Comparison of ENCODE assay signal across 1 cellular context in the genomic region with DNA sequence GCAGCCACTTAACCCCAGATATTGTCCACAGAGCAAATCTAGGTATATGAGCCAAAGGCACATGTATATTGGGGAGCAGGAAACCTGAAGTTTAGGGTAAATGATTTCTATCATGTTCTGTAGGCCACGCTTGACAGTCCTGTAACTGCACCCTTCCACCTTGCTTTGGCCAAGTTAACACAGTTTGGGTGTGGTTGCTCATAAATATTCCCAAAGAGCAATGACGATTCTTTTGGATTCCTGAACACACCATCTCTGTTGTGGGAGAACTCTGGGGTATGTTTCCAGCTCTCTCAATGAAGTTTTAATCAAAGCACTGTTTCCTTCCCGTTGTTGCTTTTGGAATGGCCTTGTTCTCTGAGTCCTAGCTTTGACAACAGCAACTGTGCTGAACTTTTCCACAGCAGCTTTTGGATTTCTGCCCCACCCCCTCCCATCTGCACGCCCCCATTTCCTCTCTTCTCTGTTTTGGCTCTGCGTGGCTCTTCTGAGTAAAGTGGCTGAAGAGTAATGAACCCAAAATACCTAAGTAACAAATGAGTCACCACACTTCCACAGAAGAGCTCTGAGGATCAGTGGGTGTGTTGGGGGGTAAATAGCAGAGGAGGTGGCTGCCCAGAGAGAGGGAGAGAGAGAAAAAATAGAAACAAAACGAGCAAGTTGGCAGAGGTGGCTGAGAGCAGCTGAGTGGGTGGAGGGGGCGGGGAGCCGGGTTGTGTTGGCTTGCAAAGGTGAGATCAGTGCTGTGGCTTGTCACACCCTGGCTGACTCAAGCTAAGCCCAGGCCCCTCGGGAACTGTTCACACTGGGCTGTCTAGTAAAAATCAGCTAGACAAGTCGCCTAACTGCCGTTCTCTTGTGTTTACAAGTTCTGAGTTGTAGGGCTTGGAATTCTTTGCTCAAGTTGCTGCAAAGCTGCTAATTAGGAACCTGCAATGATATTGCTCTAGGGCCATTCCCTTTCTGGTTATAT.
TF ChIP-seq lines count a peak whose summit lies in the region.

No MANE protein-coding gene starts in this region.

TF ChIP-seq in K562, 482 proteins besides CTCF, POLR2A, EP300 and RAD21 (continued from another document and continues in another):
- TF ChIP-seq, protein P1, sequence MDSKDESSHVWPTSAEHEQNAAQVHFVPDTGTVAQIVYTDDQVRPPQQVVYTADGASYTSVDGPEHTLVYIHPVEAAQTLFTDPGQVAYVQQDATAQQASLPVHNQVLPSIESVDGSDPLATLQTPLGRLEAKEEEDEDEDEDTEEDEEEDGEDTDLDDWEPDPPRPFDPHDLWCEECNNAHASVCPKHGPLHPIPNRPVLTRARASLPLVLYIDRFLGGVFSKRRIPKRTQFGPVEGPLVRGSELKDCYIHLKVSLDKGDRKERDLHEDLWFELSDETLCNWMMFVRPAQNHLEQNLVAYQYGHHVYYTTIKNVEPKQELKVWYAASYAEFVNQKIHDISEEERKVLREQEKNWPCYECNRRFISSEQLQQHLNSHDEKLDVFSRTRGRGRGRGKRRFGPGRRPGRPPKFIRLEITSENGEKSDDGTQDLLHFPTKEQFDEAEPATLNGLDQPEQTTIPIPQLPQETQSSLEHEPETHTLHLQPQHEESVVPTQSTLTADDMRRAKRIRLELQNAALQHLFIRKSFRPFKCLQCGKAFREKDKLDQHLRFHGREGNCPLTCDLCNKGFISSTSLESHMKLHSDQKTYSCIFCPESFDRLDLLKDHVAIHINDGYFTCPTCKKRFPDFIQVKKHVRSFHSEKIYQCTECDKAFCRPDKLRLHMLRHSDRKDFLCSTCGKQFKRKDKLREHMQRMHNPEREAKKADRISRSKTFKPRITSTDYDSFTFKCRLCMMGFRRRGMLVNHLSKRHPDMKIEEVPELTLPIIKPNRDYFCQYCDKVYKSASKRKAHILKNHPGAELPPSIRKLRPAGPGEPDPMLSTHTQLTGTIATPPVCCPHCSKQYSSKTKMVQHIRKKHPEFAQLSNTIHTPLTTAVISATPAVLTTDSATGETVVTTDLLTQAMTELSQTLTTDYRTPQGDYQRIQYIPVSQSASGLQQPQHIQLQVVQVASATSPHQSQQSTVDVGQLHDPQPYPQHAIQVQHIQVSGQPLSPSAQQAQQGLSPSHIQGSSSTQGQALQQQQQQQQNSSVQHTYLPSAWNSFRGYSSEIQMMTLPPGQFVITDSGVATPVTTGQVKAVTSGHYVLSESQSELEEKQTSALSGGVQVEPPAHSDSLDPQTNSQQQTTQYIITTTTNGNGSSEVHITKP (IDR thresholded peaks at IDR 0.05; ENCODE audit: partially characterized antibody), result peak; percentile 85
- TF ChIP-seq HDGF (IDR thresholded peaks at IDR 0.05), result peak; percentile 15; the same call in 1 of the 2 replicates
- peak; percentile 17; the same call in 1 of the 2 replicates for TF ChIP-seq L3MBTL2 (IDR thresholded peaks at IDR 0.05)
- TF ChIP-seq, protein P2, sequence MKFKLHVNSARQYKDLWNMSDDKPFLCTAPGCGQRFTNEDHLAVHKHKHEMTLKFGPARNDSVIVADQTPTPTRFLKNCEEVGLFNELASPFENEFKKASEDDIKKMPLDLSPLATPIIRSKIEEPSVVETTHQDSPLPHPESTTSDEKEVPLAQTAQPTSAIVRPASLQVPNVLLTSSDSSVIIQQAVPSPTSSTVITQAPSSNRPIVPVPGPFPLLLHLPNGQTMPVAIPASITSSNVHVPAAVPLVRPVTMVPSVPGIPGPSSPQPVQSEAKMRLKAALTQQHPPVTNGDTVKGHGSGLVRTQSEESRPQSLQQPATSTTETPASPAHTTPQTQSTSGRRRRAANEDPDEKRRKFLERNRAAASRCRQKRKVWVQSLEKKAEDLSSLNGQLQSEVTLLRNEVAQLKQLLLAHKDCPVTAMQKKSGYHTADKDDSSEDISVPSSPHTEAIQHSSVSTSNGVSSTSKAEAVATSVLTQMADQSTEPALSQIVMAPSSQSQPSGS (CRISPR knock-in tag; IDR thresholded peaks at IDR 0.05), result no peak
- TF ChIP-seq KDM5B (IDR thresholded peaks at IDR 0.05; ENCODE audit: insufficient replicate concordance, low read depth, low read length), result no peak
- TF ChIP-seq NCOA1 (IDR thresholded peaks at IDR 0.05; ENCODE audit: low read depth), result 0 out of 2 replicates have a peak, but pooled peaks have one; percentile 16
- TF ChIP-seq ZNF133 (CRISPR knock-in tag; IDR thresholded peaks at IDR 0.05), result no peak
- TF ChIP-seq ARNT (IDR thresholded peaks at IDR 0.05), result peak in 1 of 2 experiments; percentile 77; a peak in 2 of 4 replicates
- TF ChIP-seq, protein P3, sequence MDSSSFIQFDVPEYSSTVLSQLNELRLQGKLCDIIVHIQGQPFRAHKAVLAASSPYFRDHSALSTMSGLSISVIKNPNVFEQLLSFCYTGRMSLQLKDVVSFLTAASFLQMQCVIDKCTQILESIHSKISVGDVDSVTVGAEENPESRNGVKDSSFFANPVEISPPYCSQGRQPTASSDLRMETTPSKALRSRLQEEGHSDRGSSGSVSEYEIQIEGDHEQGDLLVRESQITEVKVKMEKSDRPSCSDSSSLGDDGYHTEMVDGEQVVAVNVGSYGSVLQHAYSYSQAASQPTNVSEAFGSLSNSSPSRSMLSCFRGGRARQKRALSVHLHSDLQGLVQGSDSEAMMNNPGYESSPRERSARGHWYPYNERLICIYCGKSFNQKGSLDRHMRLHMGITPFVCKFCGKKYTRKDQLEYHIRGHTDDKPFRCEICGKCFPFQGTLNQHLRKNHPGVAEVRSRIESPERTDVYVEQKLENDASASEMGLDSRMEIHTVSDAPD (CRISPR knock-in tag; IDR thresholded peaks at IDR 0.05), result no peak
- TF ChIP-seq ZNF197 (CRISPR knock-in tag; IDR thresholded peaks at IDR 0.05; ENCODE audit: low read depth), result peak; percentile 59; the same call in 1 of the 2 replicates
- TF ChIP-seq FOXM1 (IDR thresholded peaks at IDR 0.05; ENCODE audit: low read depth), result no peak
- no peak for TF ChIP-seq FOXM1 (CRISPR knock-in tag; IDR thresholded peaks at IDR 0.05; ENCODE audit: low read depth)
- TF ChIP-seq FOSL1 (tag; conservative IDR thresholded peaks at IDR 0.05), result peak; percentile 83
- no peak for TF ChIP-seq TAF7 (tag; IDR thresholded peaks at IDR 0.05)
- TF ChIP-seq GATAD2A (IDR thresholded peaks at IDR 0.05), result peak; percentile 79
- TF ChIP-seq CSDE1 (IDR thresholded peaks at IDR 0.05), result no peak
- TF ChIP-seq PHF20 (IDR thresholded peaks at IDR 0.05; ENCODE audit: partially characterized antibody), result no peak
- TF ChIP-seq ZEB2 (IDR thresholded peaks at IDR 0.05), result peak; percentile 79
- no peak for TF ChIP-seq HCFC1 (IDR thresholded peaks at IDR 0.05; ENCODE audit: low read depth, low read length)
- TF ChIP-seq NUFIP1 (IDR thresholded peaks at IDR 0.05; ENCODE audit: partially characterized antibody), result no peak
- TF ChIP-seq GTF2F1 (IDR thresholded peaks at IDR 0.05; ENCODE audit: low read depth, low read length), result no peak
- TF ChIP-seq NFIC (IDR thresholded peaks at IDR 0.05), result peak; percentile 65; the same call in 1 of the 2 replicates
- TF ChIP-seq, protein P4, sequence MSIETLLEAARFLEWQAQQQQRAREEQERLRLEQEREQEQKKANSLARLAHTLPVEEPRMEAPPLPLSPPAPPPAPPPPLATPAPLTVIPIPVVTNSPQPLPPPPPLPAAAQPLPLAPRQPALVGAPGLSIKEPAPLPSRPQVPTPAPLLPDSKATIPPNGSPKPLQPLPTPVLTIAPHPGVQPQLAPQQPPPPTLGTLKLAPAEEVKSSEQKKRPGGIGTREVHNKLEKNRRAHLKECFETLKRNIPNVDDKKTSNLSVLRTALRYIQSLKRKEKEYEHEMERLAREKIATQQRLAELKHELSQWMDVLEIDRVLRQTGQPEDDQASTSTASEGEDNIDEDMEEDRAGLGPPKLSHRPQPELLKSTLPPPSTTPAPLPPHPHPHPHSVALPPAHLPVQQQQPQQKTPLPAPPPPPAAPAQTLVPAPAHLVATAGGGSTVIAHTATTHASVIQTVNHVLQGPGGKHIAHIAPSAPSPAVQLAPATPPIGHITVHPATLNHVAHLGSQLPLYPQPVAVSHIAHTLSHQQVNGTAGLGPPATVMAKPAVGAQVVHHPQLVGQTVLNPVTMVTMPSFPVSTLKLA (conservative IDR thresholded peaks at IDR 0.05), result peak in 1 of 2 experiments; percentile 66; a peak in 2 of 4 replicates
- TF ChIP-seq, protein P5, sequence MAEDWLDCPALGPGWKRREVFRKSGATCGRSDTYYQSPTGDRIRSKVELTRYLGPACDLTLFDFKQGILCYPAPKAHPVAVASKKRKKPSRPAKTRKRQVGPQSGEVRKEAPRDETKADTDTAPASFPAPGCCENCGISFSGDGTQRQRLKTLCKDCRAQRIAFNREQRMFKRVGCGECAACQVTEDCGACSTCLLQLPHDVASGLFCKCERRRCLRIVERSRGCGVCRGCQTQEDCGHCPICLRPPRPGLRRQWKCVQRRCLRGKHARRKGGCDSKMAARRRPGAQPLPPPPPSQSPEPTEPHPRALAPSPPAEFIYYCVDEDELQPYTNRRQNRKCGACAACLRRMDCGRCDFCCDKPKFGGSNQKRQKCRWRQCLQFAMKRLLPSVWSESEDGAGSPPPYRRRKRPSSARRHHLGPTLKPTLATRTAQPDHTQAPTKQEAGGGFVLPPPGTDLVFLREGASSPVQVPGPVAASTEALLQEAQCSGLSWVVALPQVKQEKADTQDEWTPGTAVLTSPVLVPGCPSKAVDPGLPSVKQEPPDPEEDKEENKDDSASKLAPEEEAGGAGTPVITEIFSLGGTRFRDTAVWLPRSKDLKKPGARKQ (CRISPR knock-in tag; IDR thresholded peaks at IDR 0.05), result no peak
- TF ChIP-seq STAT5A (IDR thresholded peaks at IDR 0.05; ENCODE audit: borderline replicate concordance, low read length), result peak; percentile 35; the same call in 1 of the 2 replicates
- peak; percentile 71 for TF ChIP-seq SPI1 (IDR thresholded peaks at IDR 0.05; ENCODE audit: borderline replicate concordance, low read depth, low read length)
- TF ChIP-seq SMAD4 (CRISPR knock-in tag; conservative IDR thresholded peaks at IDR 0.05), result peak; percentile 65
- 0 out of 2 replicates have a peak, but pooled peaks have one; percentile 24 for TF ChIP-seq FOXP1 (CRISPR knock-in tag; IDR thresholded peaks at IDR 0.05)
- TF ChIP-seq SMARCC2 (IDR thresholded peaks at IDR 0.05; ENCODE audit: low read depth), result 0 out of 2 replicates have a peak, but pooled peaks have one; percentile 68
- TF ChIP-seq, protein P6, sequence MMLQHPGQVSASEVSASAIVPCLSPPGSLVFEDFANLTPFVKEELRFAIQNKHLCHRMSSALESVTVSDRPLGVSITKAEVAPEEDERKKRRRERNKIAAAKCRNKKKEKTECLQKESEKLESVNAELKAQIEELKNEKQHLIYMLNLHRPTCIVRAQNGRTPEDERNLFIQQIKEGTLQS (IDR thresholded peaks at IDR 0.05), result peak; percentile 95
- TF ChIP-seq, protein P6 (CRISPR knock-in tag; conservative IDR thresholded peaks at IDR 0.05), result peak; percentile 76; the same call in 1 of the 2 replicates
- TF ChIP-seq MCM7 (IDR thresholded peaks at IDR 0.05), result no peak
- TF ChIP-seq, protein P7, sequence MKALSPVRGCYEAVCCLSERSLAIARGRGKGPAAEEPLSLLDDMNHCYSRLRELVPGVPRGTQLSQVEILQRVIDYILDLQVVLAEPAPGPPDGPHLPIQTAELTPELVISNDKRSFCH (CRISPR knock-in tag; IDR thresholded peaks at IDR 0.05), result no peak
- TF ChIP-seq, protein P7 (tag; IDR thresholded peaks at IDR 0.05), result peak; percentile 43; the same call in 1 of the 2 replicates
- no peak for TF ChIP-seq FOXA1 (IDR thresholded peaks at IDR 0.05; ENCODE audit: borderline replicate concordance)
- TF ChIP-seq NBN (IDR thresholded peaks at IDR 0.05; ENCODE audit: low read depth), result no peak
- no peak for TF ChIP-seq ZNF79 (CRISPR knock-in tag; IDR thresholded peaks at IDR 0.05; ENCODE audit: low read depth)
- peak; percentile 69 for TF ChIP-seq BRD9 (IDR thresholded peaks at IDR 0.05; ENCODE audit: low read depth, partially characterized antibody)
- TF ChIP-seq TBL1XR1 (IDR thresholded peaks at IDR 0.05; ENCODE audit: low read length in 2 of 2), result no peak
- TF ChIP-seq FOXK2 (conservative IDR thresholded peaks at IDR 0.05 in 1 of 2, IDR thresholded peaks at IDR 0.05 in 1 of 2; ENCODE audit: low read depth in 2 of 2), result peak; percentile 60 to 62
- TF ChIP-seq, protein P8, sequence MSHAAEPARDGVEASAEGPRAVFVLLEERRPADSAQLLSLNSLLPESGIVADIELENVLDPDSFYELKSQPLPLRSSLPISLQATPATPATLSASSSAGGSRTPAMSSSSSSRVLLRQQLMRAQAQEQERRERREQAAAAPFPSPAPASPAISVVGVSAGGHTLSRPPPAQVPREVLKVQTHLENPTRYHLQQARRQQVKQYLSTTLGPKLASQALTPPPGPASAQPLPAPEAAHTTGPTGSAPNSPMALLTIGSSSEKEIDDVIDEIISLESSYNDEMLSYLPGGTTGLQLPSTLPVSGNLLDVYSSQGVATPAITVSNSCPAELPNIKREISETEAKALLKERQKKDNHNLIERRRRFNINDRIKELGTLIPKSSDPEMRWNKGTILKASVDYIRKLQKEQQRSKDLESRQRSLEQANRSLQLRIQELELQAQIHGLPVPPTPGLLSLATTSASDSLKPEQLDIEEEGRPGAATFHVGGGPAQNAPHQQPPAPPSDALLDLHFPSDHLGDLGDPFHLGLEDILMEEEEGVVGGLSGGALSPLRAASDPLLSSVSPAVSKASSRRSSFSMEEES (CRISPR knock-in tag; IDR thresholded peaks at IDR 0.05), result no peak
- no peak for TF ChIP-seq NR2C1 (IDR thresholded peaks at IDR 0.05)
- no peak for TF ChIP-seq NR2C1 (tag; IDR thresholded peaks at IDR 0.05)
- TF ChIP-seq CBFA2T3 (IDR thresholded peaks at IDR 0.05), result peak; percentile 51
- TF ChIP-seq CEBPG (CRISPR knock-in tag; IDR thresholded peaks at IDR 0.05), result no peak
- TF ChIP-seq CEBPG (tag; conservative IDR thresholded peaks at IDR 0.05 in 1 of 2, IDR thresholded peaks at IDR 0.05 in 1 of 2), result no peak
- peak; percentile 84 for TF ChIP-seq SMARCA4 (IDR thresholded peaks at IDR 0.05)
- TF ChIP-seq ZNF175 (CRISPR knock-in tag; IDR thresholded peaks at IDR 0.05; ENCODE audit: low read depth), result peak; percentile 65; the same call in 1 of the 2 replicates
- no peak for TF ChIP-seq ZNF24 (IDR thresholded peaks at IDR 0.05)
- TF ChIP-seq CBX5 (IDR thresholded peaks at IDR 0.05; ENCODE audit: borderline replicate concordance, low read depth), result no peak
- no peak for TF ChIP-seq ZNF224 (CRISPR knock-in tag; IDR thresholded peaks at IDR 0.05)
- TF ChIP-seq DDX20 (tag; IDR thresholded peaks at IDR 0.05; ENCODE audit: low read depth), result no peak
- TF ChIP-seq SRF (CRISPR knock-in tag; IDR thresholded peaks at IDR 0.05), result no peak
- 0 out of 2 replicates have a peak, but pooled peaks have one; percentile 15 for TF ChIP-seq TAL1 (IDR thresholded peaks at IDR 0.05)
- no peak for TF ChIP-seq CREBBP (IDR thresholded peaks at IDR 0.05; ENCODE audit: low read depth, low read length)
- TF ChIP-seq TRIM24 (IDR thresholded peaks at IDR 0.05), result peak; percentile 46 to 65; a peak in 3 of 4 replicates
- peak; percentile 89; the same call in 1 of the 2 replicates for TF ChIP-seq LCOR (CRISPR knock-in tag; IDR thresholded peaks at IDR 0.05)
